Comparison of ENCODE assay signal across 1 cellular context in genomic region chr4:55346851-55347255, GRCh38.
TF ChIP-seq lines count a peak whose summit lies in the region.

No MANE protein-coding gene starts in this region.

TF ChIP-seq in IMR-90, 13 proteins besides CTCF, POLR2A, EP300 and RAD21 (continued from another document):
- no peak for TF ChIP-seq USF2 (IDR thresholded peaks at IDR 0.05; ENCODE audit: low read depth, low read length)
